ENCODE assay signal across 1 cellular context in genomic region chr2:2656046-2656715, GRCh38.
TF ChIP-seq lines count a peak whose summit lies in the region.

No MANE protein-coding gene starts in this region.

TF ChIP-seq in HepG2, 621 proteins besides CTCF, POLR2A, EP300 and RAD21 (continued from another document):
- TF ChIP-seq IRF9 (CRISPR knock-in tag; IDR thresholded peaks at IDR 0.05; ENCODE audit: borderline replicate concordance) (no peak), ZBTB14 (CRISPR knock-in tag; IDR thresholded peaks at IDR 0.05) (no peak), ZNF749 (CRISPR knock-in tag; IDR thresholded peaks at IDR 0.05; ENCODE audit: borderline replicate concordance) (no peak), CEBPZ (IDR thresholded peaks at IDR 0.05; ENCODE audit: low read length) (no peak), ZBTB43 (CRISPR knock-in tag; conservative IDR thresholded peaks at IDR 0.05) (no peak), ZSCAN31 (CRISPR knock-in tag; IDR thresholded peaks at IDR 0.05; ENCODE audit: low read depth) (no peak), ZNF263 (CRISPR knock-in tag; IDR thresholded peaks at IDR 0.05) (no peak), HCFC1 (IDR thresholded peaks at IDR 0.05; ENCODE audit: low read depth, low read length) (no peak), MAZ (IDR thresholded peaks at IDR 0.05; ENCODE audit: borderline replicate concordance, low read depth, low read length) (no peak), MAZ (CRISPR knock-in tag; IDR thresholded peaks at IDR 0.05; ENCODE audit: low read depth) (no peak), ZNF382 (CRISPR knock-in tag; IDR thresholded peaks at IDR 0.05; ENCODE audit: borderline replicate concordance) (no peak), HBP1 (CRISPR knock-in tag; IDR thresholded peaks at IDR 0.05; ENCODE audit: low read depth) (no peak), ZNF280D (CRISPR knock-in tag; IDR thresholded peaks at IDR 0.05) (no peak), ZNF879 (CRISPR knock-in tag; IDR thresholded peaks at IDR 0.05) (no peak)
